In the genomic region with DNA sequence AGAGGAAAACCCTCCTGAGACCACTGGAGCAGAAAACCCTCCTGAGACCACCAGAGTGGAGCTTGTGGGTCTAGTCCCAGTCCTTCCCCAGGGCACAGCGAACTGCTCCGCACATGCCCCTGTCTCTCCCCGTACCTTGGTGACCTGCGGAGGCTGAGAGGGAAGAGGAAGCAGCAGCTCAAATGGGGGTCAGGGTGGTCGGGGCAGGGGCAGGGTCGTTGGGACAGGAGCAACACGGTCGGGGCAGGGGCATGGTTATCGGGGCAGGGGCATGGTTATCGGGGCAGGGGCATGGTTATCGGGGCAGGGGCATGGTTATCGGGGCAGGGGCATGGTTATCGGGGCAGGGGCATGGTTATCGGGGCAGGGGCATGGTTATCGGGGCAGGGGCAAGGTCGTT, we compare ENCODE assay signal across 14 cellular contexts. TPM values are rescaled to one million over a fixed set of nuclear protein-coding genes. Genes with fewer than 3 reads are reported as not detected.
"Had no signal": no experiment of that assay in that cellular context is flagged by ENCODE, and none has a peak within 500 bp of the region (broad histone marks: within the 10 kb centered on the region; RNA-seq: fewer than 3 reads in every experiment).

No MANE protein-coding gene starts in this region.

RNA-seq across cellular contexts. Expression of gene UTS2R, which starts 40.5 kb away (rescaled TPM):
- total RNA-seq: naive thymus-derived CD4-positive, alpha-beta T cell; naive thymus-derived CD8-positive, alpha-beta T cell; neural crest cell; occipital lobe; omental fat pad; osteocyte; ovary; posterior vena cava; prostate gland; pulmonary artery endothelial cell; right lobe of liver; sciatic nerve; sigmoid colon; smooth muscle cell had no signal
